In genomic region chr19:12984683-12985048, GRCh38 we compare ENCODE assay signal across 15 cellular contexts. TPM values are rescaled to one million over a fixed set of nuclear protein-coding genes. Genes with fewer than 3 reads are reported as not detected.
DNase-seq lines count a peak whose midpoint lies in the region; ATAC-seq lines count a peak whose summit lies in the region.
"Had no signal": no experiment of that assay in that cellular context is flagged by ENCODE, and none has a peak within 500 bp of the region (broad histone marks: within the 10 kb centered on the region; RNA-seq: fewer than 3 reads in every experiment).

No MANE protein-coding gene starts in this region.

- peaks cover 0 to 3% of the 10 kb centered on the region in 2 donors for H3K27me3 ChIP-seq in mucosa of rectum (ENCODE audit: control insufficient read depth in 2 of 2, insufficient read depth in 2 of 2, low read length in 2 of 2)
- H3K27me3 ChIP-seq: upper lobe of left lung had no signal

- DNase-seq in NCI-H1417 (lab: John Stamatoyannopoulos, UW), result peak in 2 of 3 experiments; percentile 53 to 58
- DNase-seq in NCI-H1417 treated with DMSO at 0.1 percent for 48 hours (lab: John Stamatoyannopoulos, UW), result no peak
- DNase-seq in superior temporal gyrus (ENCODE audit: extremely low spot score), result peak; percentile 66
- DNase-seq in H4 (ENCODE audit: low spot score), result no peak
- DNase-seq in germinal center (ENCODE audit: low spot score), result no peak
- DNase-seq: activated CD4-positive, alpha-beta T cell treated with anti-CD3 and anti-CD28 coated beads for 1 hour; activated T-cell treated with anti-CD3 and anti-CD28 coated beads, Interleukin-2, amount 50 U/mL, for 48 hours; mesendoderm; NCI-H2081; SW 1271 had no signal

- ATAC-seq in esophagus mucosa, result no peak

- no peaks in the 10 kb centered on the region for H3K36me3 ChIP-seq in mucosa of rectum (ENCODE audit: control insufficient read depth in 2 of 2, insufficient read depth in 2 of 2, low read length in 2 of 2)
- H3K36me3 ChIP-seq: upper lobe of left lung had no signal

- peaks cover 21 to 28% of the 10 kb centered on the region in 2 donors for H3K4me1 ChIP-seq in mucosa of rectum (ENCODE audit: control insufficient read depth in 2 of 2, insufficient read depth in 2 of 2, low read length in 2 of 2)

- peak overlapping the region; percentile 27 to 44 for H3K9ac ChIP-seq in mucosa of rectum (ENCODE audit: low read depth in 1 of 2, low read length in 2 of 2)

- H3K27ac ChIP-seq in angular gyrus (ENCODE audit: low read depth, low read length), result peak overlapping the region; percentile 94
- peak overlapping the region; percentile 80 to 88 for H3K27ac ChIP-seq in mucosa of rectum (ENCODE audit: low read depth in 2 of 2, low read length in 2 of 2)
- H3K27ac ChIP-seq: A549, upper lobe of left lung had no signal

- H3K9me3 ChIP-seq in mucosa of rectum (ENCODE audit: control insufficient read depth in 2 of 2, low read length in 2 of 2), result no peaks in the 10 kb centered on the region
- H3K9me3 ChIP-seq: A549, upper lobe of left lung had no signal

- peak overlapping the region; percentile 1 to 9 for H3K4me3 ChIP-seq in mucosa of rectum (ENCODE audit: low read length in 2 of 2)
- H3K4me3 ChIP-seq: A549, upper lobe of left lung had no signal

RNA-seq across cellular contexts. Expression of gene NFIX, which starts 10.6 kb away (rescaled TPM):
- 9.6 and 13.8 TPM in 2 replicates for total RNA-seq in H4 (2014; rRNA removed; shearing (Covaris generic))
- 101 TPM for total RNA-seq in esophagus mucosa

RNA-seq across cellular contexts. Expression of gene DAND5, which starts 15.3 kb away (rescaled TPM):
- total RNA-seq in H4 (2014; rRNA removed; shearing (Covaris generic)), result 0.06 TPM in 1 of 2 replicates, not detected in the other
- total RNA-seq in esophagus mucosa, result not detected
- total RNA-seq: upper lobe of left lung had no signal

RNA-seq across cellular contexts. Expression of gene GADD45GIP1, which starts 27.6 kb away (rescaled TPM):
- 46.3 and 47.4 TPM in 2 replicates for total RNA-seq in H4 (2014; rRNA removed; shearing (Covaris generic))
- total RNA-seq in esophagus mucosa, result 20.7 TPM

RNA-seq across cellular contexts. Expression of gene RAD23A, which starts 39.0 kb away (rescaled TPM):
- total RNA-seq in H4 (2014; rRNA removed; shearing (Covaris generic)), result 209 and 217 TPM in 2 replicates
- total RNA-seq in esophagus mucosa, result 65.6 TPM

RNA-seq across cellular contexts. Expression of gene CALR, which starts 46.3 kb away (rescaled TPM):
- total RNA-seq in H4 (2014; rRNA removed; shearing (Covaris generic)), result 1,463 and 1,526 TPM in 2 replicates
- 586 TPM for total RNA-seq in esophagus mucosa

Comparison
In these comparisons a context has a peak if more than half of its experiments do, and no peak if none do; other contexts are left out.
1. DNase-seq: peak in NCI-H1417 (2 of 3) and superior temporal gyrus (single experiment); none in NCI-H1417 treated with DMSO at 0.1 percent for 48 hours (single experiment), H4 (single experiment) and germinal center (single experiment).